1 cellular context compared by ENCODE assay signal in genomic region chr19:47821460-47822020, GRCh38.
TF ChIP-seq lines count a peak whose summit lies in the region.

Gene CRX (plus strand): TSS chr19:47821937. CDS start chr19:47834444, 12,507 bp downstream.

TF ChIP-seq in GM23338, 12 proteins besides CTCF, POLR2A, EP300 and RAD21 (continued from another document):
- TF ChIP-seq ZNF462 (CRISPR knock-in tag; IDR thresholded peaks at IDR 0.05), result no peak
- no peak for TF ChIP-seq JUNB (IDR thresholded peaks at IDR 0.05; ENCODE audit: unreplicated experiment)
- TF ChIP-seq NANOG (IDR thresholded peaks at IDR 0.05; ENCODE audit: borderline replicate concordance), result no peak
- TF ChIP-seq, protein P1, sequence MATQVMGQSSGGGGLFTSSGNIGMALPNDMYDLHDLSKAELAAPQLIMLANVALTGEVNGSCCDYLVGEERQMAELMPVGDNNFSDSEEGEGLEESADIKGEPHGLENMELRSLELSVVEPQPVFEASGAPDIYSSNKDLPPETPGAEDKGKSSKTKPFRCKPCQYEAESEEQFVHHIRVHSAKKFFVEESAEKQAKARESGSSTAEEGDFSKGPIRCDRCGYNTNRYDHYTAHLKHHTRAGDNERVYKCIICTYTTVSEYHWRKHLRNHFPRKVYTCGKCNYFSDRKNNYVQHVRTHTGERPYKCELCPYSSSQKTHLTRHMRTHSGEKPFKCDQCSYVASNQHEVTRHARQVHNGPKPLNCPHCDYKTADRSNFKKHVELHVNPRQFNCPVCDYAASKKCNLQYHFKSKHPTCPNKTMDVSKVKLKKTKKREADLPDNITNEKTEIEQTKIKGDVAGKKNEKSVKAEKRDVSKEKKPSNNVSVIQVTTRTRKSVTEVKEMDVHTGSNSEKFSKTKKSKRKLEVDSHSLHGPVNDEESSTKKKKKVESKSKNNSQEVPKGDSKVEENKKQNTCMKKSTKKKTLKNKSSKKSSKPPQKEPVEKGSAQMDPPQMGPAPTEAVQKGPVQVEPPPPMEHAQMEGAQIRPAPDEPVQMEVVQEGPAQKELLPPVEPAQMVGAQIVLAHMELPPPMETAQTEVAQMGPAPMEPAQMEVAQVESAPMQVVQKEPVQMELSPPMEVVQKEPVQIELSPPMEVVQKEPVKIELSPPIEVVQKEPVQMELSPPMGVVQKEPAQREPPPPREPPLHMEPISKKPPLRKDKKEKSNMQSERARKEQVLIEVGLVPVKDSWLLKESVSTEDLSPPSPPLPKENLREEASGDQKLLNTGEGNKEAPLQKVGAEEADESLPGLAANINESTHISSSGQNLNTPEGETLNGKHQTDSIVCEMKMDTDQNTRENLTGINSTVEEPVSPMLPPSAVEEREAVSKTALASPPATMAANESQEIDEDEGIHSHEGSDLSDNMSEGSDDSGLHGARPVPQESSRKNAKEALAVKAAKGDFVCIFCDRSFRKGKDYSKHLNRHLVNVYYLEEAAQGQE (IDR thresholded peaks at IDR 0.05; ENCODE audit: unreplicated experiment), result no peak
- TF ChIP-seq ZNF331 (CRISPR knock-in tag; IDR thresholded peaks at IDR 0.05; ENCODE audit: low read depth), result no peak
- no peak for TF ChIP-seq POLR2AphosphoS5 (IDR thresholded peaks at IDR 0.05; ENCODE audit: low read depth)
- no peak for TF ChIP-seq CREB1 (CRISPR knock-in tag; IDR thresholded peaks at IDR 0.05; ENCODE audit: low read depth)
